In genomic region chr1:16612332-16613172, GRCh38 we compare ENCODE assay signal across 8 cellular contexts. TPM values are rescaled to one million over a fixed set of nuclear protein-coding genes. Genes with fewer than 3 reads are reported as not detected.
DNase-seq lines count a peak whose midpoint lies in the region; ATAC-seq and TF ChIP-seq lines count a peak whose summit lies in the region.

No MANE protein-coding gene starts in this region.

- no peaks in the 10 kb centered on the region for H3K4me1 Mint-ChIP-seq in activated T-helper 17 cell treated with anti-CD3 and anti-CD28 coated beads, Interleukin-2, amount 50 U/mL, for 72 hours
- H3K4me1 Mint-ChIP-seq in neural crest cell, result no peaks in the 10 kb centered on the region

- no peak for TF ChIP-seq POLR2A in gastroesophageal sphincter (IDR thresholded peaks at IDR 0.05)

- peak; percentile 16 for ATAC-seq in GM19023 (IDR thresholded peaks at IDR 0.05; ENCODE audit: unreplicated experiment)
- ATAC-seq in activated T-helper 17 cell treated with anti-CD3 and anti-CD28 coated beads, Interleukin-2, amount 50 U/mL, for 72 hours (replicated peaks), result peak; percentile 13
- peak; percentile 46 for ATAC-seq in gastroesophageal sphincter
- ATAC-seq in GM19397 (IDR thresholded peaks at IDR 0.05; ENCODE audit: unreplicated experiment), result no peak

- peak overlapping the region; percentile 2 to 82 (median 80) for H3K27ac ChIP-seq in gastroesophageal sphincter

- H3K4me3 ChIP-seq in AG10803 (ENCODE audit: low read length), result peak overlapping the region; percentile 74
- peak overlapping the region; percentile 37 to 56 for H3K4me3 ChIP-seq in gastroesophageal sphincter

- no peak for TF ChIP-seq EP300 in gastroesophageal sphincter (IDR thresholded peaks at IDR 0.05)

- H3K4me3 Mint-ChIP-seq in activated T-helper 17 cell treated with anti-CD3 and anti-CD28 coated beads, Interleukin-2, amount 50 U/mL, for 72 hours, result no peak overlapping the region
- H3K4me3 Mint-ChIP-seq in neural crest cell, result no peak overlapping the region

- no peaks in the 10 kb centered on the region for H3K36me3 Mint-ChIP-seq in activated T-helper 17 cell treated with anti-CD3 and anti-CD28 coated beads, Interleukin-2, amount 50 U/mL, for 72 hours (ENCODE audit: low read depth)
- no peaks in the 10 kb centered on the region for H3K36me3 Mint-ChIP-seq in neural crest cell (ENCODE audit: low read depth)

- no peak overlapping the region for H3K27ac Mint-ChIP-seq in activated T-helper 17 cell treated with anti-CD3 and anti-CD28 coated beads, Interleukin-2, amount 50 U/mL, for 72 hours
- no peak overlapping the region for H3K27ac Mint-ChIP-seq in neural crest cell (ENCODE audit: unreplicated experiment)

- H3K4me1 ChIP-seq in gastroesophageal sphincter, result peaks cover 0 to 31% (median 11%) of the 10 kb centered on the region in 3 donors

- no peaks in the 10 kb centered on the region for H3K27me3 ChIP-seq in gastroesophageal sphincter

- WGBS in gastroesophageal sphincter (ENCODE audit: low coverage in 1 of 2), 2 donors, result 2 to 3% methylated on average over 29 to 30 of the region's 31 CpGs

- no peaks in the 10 kb centered on the region for H3K9me3 ChIP-seq in gastroesophageal sphincter

- H3K36me3 ChIP-seq in gastroesophageal sphincter, result peaks cover 0 to 12% of the 10 kb centered on the region in 2 donors

- TF ChIP-seq CTCF in AG10803 (conservative IDR thresholded peaks at IDR 0.05; ENCODE audit: low read length), result peak; percentile 4; the same call in 1 of the 2 replicates
- peak in 1 of 4 experiments; percentile 12 for TF ChIP-seq CTCF in gastroesophageal sphincter (IDR thresholded peaks at IDR 0.05)
- TF ChIP-seq CTCF in neural crest cell (conservative IDR thresholded peaks at IDR 0.05), result no peak

- no peaks in the 10 kb centered on the region for H3K9me3 Mint-ChIP-seq in activated T-helper 17 cell treated with anti-CD3 and anti-CD28 coated beads, Interleukin-2, amount 50 U/mL, for 72 hours
- no peaks in the 10 kb centered on the region for H3K9me3 Mint-ChIP-seq in neural crest cell

- DNase-seq in AG10803 (ENCODE audit: low read depth) (peak; percentile 92), NCI-H345 treated with DMSO at 0.1 percent for 48 hours (lab: John Stamatoyannopoulos, UW; ENCODE audit: unreplicated experiment) (peak; percentile 49), neural crest cell (ENCODE audit: low read depth, low spot score) (peak; percentile 58)
- no peak for DNase-seq in effector CD8-positive, alpha-beta T cell (lab: John Stamatoyannopoulos, UW)

- H3K27me3 Mint-ChIP-seq in activated T-helper 17 cell treated with anti-CD3 and anti-CD28 coated beads, Interleukin-2, amount 50 U/mL, for 72 hours, result no peaks in the 10 kb centered on the region
- no peaks in the 10 kb centered on the region for H3K27me3 Mint-ChIP-seq in neural crest cell (ENCODE audit: low read depth)

RNA-seq across cellular contexts. Expression of gene NBPF1, which starts 0.8 kb away (rescaled TPM):
- total RNA-seq in activated T-helper 17 cell treated with anti-CD3 and anti-CD28 coated beads, Interleukin-2, amount 50 U/mL, for 72 hours, result 1 to 10 TPM; 6.1 to 6.8 TPM
- total RNA-seq in gastroesophageal sphincter, result 10 to 100 TPM; 21.8 to 46.6 (median 30.7) TPM
- 124 and 129 TPM in 2 replicates for total RNA-seq in neural crest cell

RNA-seq across cellular contexts. Expression of gene RNU1-3, which starts 54.2 kb away (rescaled TPM):
- 1,000 to 10,000 TPM; 1,202 to 2,371 TPM for total RNA-seq in activated T-helper 17 cell treated with anti-CD3 and anti-CD28 coated beads, Interleukin-2, amount 50 U/mL, for 72 hours
- total RNA-seq in gastroesophageal sphincter (under 1 TPM in 3 of 4 donors, not detected in 1; under 0.01 TPM), neural crest cell (2,478 and 3,042 TPM in 2 replicates)

Comparison
In these comparisons a context has a peak if more than half of its experiments do, and no peak if none do; other contexts are left out.
1. RNA of gene RNU1-3, which starts 54.2 kb away (total RNA-seq): 2,478 to 3,042 TPM in neural crest cell and 1,202 to 2,371 TPM in activated T-helper 17 cell treated with anti-CD3 and anti-CD28 coated beads, Interleukin-2, amount 50 U/mL, for 72 hours; under 0.01 TPM in gastroesophageal sphincter; every median in the first group is over 1,000 times any median in the second.